ENCODE assay signal across 2 cellular contexts in the genomic region with DNA sequence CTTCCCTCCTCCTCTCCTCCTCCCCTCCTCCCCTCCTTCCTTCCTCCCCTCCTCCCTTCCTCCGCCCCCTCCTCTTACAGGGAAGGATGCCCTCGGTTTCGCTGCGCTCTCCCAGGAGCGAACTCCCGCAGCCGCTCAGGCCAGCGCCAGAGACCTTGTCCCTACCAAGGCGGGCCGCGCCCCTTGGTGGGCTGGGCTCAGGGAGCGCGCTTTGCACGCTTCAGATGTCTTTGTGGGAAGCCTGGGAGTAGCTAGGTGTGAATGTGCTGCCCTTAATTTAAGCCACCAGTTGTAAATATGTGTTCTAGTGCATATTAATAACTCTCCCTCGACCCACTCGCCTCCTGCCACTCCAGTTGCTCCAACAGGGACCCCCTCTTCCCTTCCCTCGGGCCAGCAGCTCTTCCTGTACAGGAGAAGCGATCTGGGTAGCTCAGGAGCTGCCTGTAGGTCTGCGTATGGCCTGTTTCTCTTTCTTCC.
A peak's percentile ranks its signal among the peaks of the same experiment; 100 is the strongest.
TF ChIP-seq lines count a peak whose summit lies in the region.

No MANE protein-coding gene starts in this region.

TF ChIP-seq in A549, 52 proteins besides CTCF, POLR2A, EP300 and RAD21 (continued from another document):
- TF ChIP-seq ATOH8 (CRISPR knock-in tag; IDR thresholded peaks at IDR 0.05; ENCODE audit: low read depth) (no peak), BHLHE40 (IDR thresholded peaks at IDR 0.05; ENCODE audit: low read depth, low read length) (no peak), CEBPB (IDR thresholded peaks at IDR 0.05) (no peak), EHF (CRISPR knock-in tag; IDR thresholded peaks at IDR 0.05) (no peak), HOXB13 (CRISPR knock-in tag; IDR thresholded peaks at IDR 0.05; ENCODE audit: low read depth) (no peak)

TF ChIP-seq in HCT116, 20 proteins besides CTCF, POLR2A, EP300 and RAD21 (continued from another document):
- TF ChIP-seq SIN3A (IDR thresholded peaks at IDR 0.05; ENCODE audit: low read depth), result no peak
- TF ChIP-seq, protein P1, sequence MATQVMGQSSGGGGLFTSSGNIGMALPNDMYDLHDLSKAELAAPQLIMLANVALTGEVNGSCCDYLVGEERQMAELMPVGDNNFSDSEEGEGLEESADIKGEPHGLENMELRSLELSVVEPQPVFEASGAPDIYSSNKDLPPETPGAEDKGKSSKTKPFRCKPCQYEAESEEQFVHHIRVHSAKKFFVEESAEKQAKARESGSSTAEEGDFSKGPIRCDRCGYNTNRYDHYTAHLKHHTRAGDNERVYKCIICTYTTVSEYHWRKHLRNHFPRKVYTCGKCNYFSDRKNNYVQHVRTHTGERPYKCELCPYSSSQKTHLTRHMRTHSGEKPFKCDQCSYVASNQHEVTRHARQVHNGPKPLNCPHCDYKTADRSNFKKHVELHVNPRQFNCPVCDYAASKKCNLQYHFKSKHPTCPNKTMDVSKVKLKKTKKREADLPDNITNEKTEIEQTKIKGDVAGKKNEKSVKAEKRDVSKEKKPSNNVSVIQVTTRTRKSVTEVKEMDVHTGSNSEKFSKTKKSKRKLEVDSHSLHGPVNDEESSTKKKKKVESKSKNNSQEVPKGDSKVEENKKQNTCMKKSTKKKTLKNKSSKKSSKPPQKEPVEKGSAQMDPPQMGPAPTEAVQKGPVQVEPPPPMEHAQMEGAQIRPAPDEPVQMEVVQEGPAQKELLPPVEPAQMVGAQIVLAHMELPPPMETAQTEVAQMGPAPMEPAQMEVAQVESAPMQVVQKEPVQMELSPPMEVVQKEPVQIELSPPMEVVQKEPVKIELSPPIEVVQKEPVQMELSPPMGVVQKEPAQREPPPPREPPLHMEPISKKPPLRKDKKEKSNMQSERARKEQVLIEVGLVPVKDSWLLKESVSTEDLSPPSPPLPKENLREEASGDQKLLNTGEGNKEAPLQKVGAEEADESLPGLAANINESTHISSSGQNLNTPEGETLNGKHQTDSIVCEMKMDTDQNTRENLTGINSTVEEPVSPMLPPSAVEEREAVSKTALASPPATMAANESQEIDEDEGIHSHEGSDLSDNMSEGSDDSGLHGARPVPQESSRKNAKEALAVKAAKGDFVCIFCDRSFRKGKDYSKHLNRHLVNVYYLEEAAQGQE (IDR thresholded peaks at IDR 0.05; ENCODE audit: low read depth), result no peak
- no peak for TF ChIP-seq ELF1 (IDR thresholded peaks at IDR 0.05; ENCODE audit: borderline replicate concordance, low read depth)
- no peak for TF ChIP-seq CBX3 (IDR thresholded peaks at IDR 0.05; ENCODE audit: low read depth)
- no peak for TF ChIP-seq TCF7L2 (IDR thresholded peaks at IDR 0.05; ENCODE audit: borderline replicate concordance, extremely low read depth, insufficient read depth, insufficient read length)
- no peak for TF ChIP-seq SP1 (IDR thresholded peaks at IDR 0.05; ENCODE audit: low read depth)
- peak; percentile 33; the same call in 1 of the 2 replicates for TF ChIP-seq POLR2AphosphoS5 (IDR thresholded peaks at IDR 0.05; ENCODE audit: low read depth, low read length)
- TF ChIP-seq ZNF274 (IDR thresholded peaks at IDR 0.05; ENCODE audit: low read depth, low read length), result no peak
- TF ChIP-seq ZBTB33 (IDR thresholded peaks at IDR 0.05; ENCODE audit: extremely low read depth, insufficient replicate concordance, low read length), result no peak
